24 cellular contexts compared by ENCODE assay signal in the genomic region with DNA sequence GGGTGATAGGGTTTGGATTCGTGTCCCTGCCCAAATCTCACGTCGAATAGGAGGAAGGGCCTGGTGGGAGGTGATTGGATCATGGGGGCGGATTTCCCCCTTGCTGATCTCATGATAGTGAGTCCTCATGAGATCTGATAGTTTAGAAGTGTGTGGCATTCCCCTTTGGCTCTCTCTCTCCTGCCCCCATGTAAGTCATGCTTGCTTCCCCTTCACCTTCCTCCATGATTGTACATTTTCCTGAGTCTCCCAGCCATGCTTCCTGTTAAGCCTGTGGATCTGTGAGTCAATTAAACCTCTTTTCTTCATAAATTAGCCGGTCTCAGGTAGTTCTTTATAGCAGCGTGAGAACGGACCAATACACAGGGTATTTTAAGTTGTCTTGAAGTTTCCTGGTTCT.
A peak's percentile ranks its signal among the peaks of the same experiment; 100 is the strongest.
DNase-seq lines count a peak whose midpoint lies in the region; ATAC-seq and TF ChIP-seq lines count a peak whose summit lies in the region.
"Had no signal": no experiment of that assay in that cellular context is flagged by ENCODE, and none has a peak within 500 bp of the region (broad histone marks: within the 10 kb centered on the region; RNA-seq: fewer than 3 reads in every experiment).

No MANE protein-coding gene starts in this region.

- H3K27ac Mint-ChIP-seq in activated B cell treated with CpG ODN at 0.5 μM for 24 hours (peak overlapping the region; percentile 27), nephron progenitor cell (peak overlapping the region; percentile 18)
- H3K27ac Mint-ChIP-seq: activated CD4-positive, alpha-beta T cell treated with anti-CD3 and anti-CD28 coated beads, Interleukin-2, amount 10 ng/mL, durations not matched to agents 7 days and 5 days; activated T-helper 1 cell treated with anti-CD3 and anti-CD28 coated beads, Interleukin-12 subunit alpha, Interleukin-12 subunit beta, Interleukin-2, Interleukin-4 antibody, amounts not matched to agents 30 ng/mL and 10 ng/mL and 1 ng/mL, durations not matched to agents 14 hours and 24 hours and 36 hours; WTC11 had no signal

- CTCF ChIA-PET in activated B cell treated with CpG ODN at 0.5 μM for 24 hours (lab: Charles Lee): no interaction called here

- peaks cover 30% of the 10 kb centered on the region for H3K4me1 ChIP-seq in BLaER1
- peaks cover 30 to 36% (median 33%) of the 10 kb centered on the region in 10 experiments for H3K4me1 ChIP-seq in BLaER1 treated with 17β-estradiol and CSF1 and Interleukin-3, amounts not matched to agents 10 nM and 100 nM

- POLR2A ChIA-PET in activated B cell treated with CpG ODN at 0.5 μM for 24 hours (lab: Charles Lee): interaction anchor here (0.9 to 2.5 kb wide), 2 partner anchors 12 to 61 kb away, joined by 3 to 13 read pairs; a partner anchor contains a TSS

- no peak for TF ChIP-seq CTCF in activated B cell treated with CpG ODN at 0.5 μM for 24 hours (IDR thresholded peaks at IDR 0.05)
- TF ChIP-seq CTCF in nephron progenitor cell (IDR thresholded peaks at IDR 0.05): no peak
- no peak for TF ChIP-seq CTCF in dorsolateral prefrontal cortex (IDR thresholded peaks at IDR 0.05 in 54 of 56, conservative IDR thresholded peaks at IDR 0.05 in 2 of 56; ENCODE audit: low read depth in 1 of 56, partially characterized antibody in 56 of 56)
- TF ChIP-seq CTCF in WERI-Rb-1 (IDR thresholded peaks at IDR 0.05; ENCODE audit: low read depth, low read length): no peak

- H3K36me3 ChIP-seq in BLaER1 (peaks cover 37% of the 10 kb centered on the region), WERI-Rb-1 (peaks cover 26% of the 10 kb centered on the region)
- peaks cover 15 to 36% (median 21%) of the 10 kb centered on the region in 11 experiments for H3K36me3 ChIP-seq in BLaER1 treated with 17β-estradiol and CSF1 and Interleukin-3, amounts not matched to agents 10 nM and 100 nM

- H3K27me3 Mint-ChIP-seq in activated B cell treated with CpG ODN at 0.5 μM for 24 hours: no peaks in the 10 kb centered on the region
- H3K27me3 Mint-ChIP-seq in nephron progenitor cell (ENCODE audit: low read depth, poor library complexity): peaks cover 3% of the 10 kb centered on the region

- 0 out of 2 replicates have a peak overlapping the region, but pooled peaks have one; percentile 7 for H3K4me2 ChIP-seq in BLaER1
- peak overlapping the region in 9 of 11 experiments; percentile 74 to 95 (median 88); a peak in 15 of 22 replicates for H3K4me2 ChIP-seq in BLaER1 treated with 17β-estradiol and CSF1 and Interleukin-3, amounts not matched to agents 10 nM and 100 nM

- no peak overlapping the region for H3K4me3 Mint-ChIP-seq in activated B cell treated with CpG ODN at 0.5 μM for 24 hours
- H3K4me3 Mint-ChIP-seq in nephron progenitor cell: no peak overlapping the region
- H3K4me3 Mint-ChIP-seq: activated CD4-positive, alpha-beta T cell treated with anti-CD3 and anti-CD28 coated beads, Interleukin-2, amount 10 ng/mL, durations not matched to agents 7 days and 5 days; activated T-helper 1 cell treated with anti-CD3 and anti-CD28 coated beads, Interleukin-12 subunit alpha, Interleukin-12 subunit beta, Interleukin-2, Interleukin-4 antibody, amounts not matched to agents 30 ng/mL and 10 ng/mL and 1 ng/mL, durations not matched to agents 14 hours and 24 hours and 36 hours; naive thymus-derived CD4-positive, alpha-beta T cell; WTC11 had no signal

- H3K4me1 Mint-ChIP-seq in activated B cell treated with CpG ODN at 0.5 μM for 24 hours (peaks cover 45% of the 10 kb centered on the region), nephron progenitor cell (peaks cover 24% of the 10 kb centered on the region)

- no peak overlapping the region for H3K9ac ChIP-seq in BLaER1
- H3K9ac ChIP-seq in BLaER1 treated with 17β-estradiol and CSF1 and Interleukin-3, amounts not matched to agents 10 nM and 100 nM: no peak overlapping the region

- intact Hi-C loops in activated B cell treated with CpG ODN at 0.5 μM for 24 hours (cut with micrococcal nuclease) (no loop called here), dorsolateral prefrontal cortex (cut with DNase I) (no loop called here)

- H3K9me3 ChIP-seq in BLaER1: peaks cover 13% of the 10 kb centered on the region
- peaks cover 0 to 16% (median 12%) of the 10 kb centered on the region in 11 experiments; a peak in 19 of 22 replicates for H3K9me3 ChIP-seq in BLaER1 treated with 17β-estradiol and CSF1 and Interleukin-3, amounts not matched to agents 10 nM and 100 nM (replicated peaks in 1 of 11)
- H3K9me3 ChIP-seq in WERI-Rb-1 (ENCODE audit: severe bottlenecking): peaks cover 2% of the 10 kb centered on the region
- H3K9me3 ChIP-seq: SJSA1 had no signal

- H3K4me3 ChIP-seq in BLaER1: no peak overlapping the region
- H3K4me3 ChIP-seq in BLaER1 treated with 17β-estradiol and CSF1 and Interleukin-3, amounts not matched to agents 10 nM and 100 nM: no peak overlapping the region
- H3K4me3 ChIP-seq in dorsolateral prefrontal cortex: no peak overlapping the region
- no peak overlapping the region for H3K4me3 ChIP-seq in WERI-Rb-1 (ENCODE audit: low read depth, low read length)
- H3K4me3 ChIP-seq: SJSA1, skin epidermis had no signal

- no peak for ATAC-seq in activated B cell treated with CpG ODN at 0.5 μM for 24 hours (ENCODE audit: low read depth)
- ATAC-seq: naive thymus-derived CD4-positive, alpha-beta T cell; WTC11 had no signal

- no peak for DNase-seq in activated B cell treated with CpG ODN at 0.5 μM for 24 hours
- no peak for DNase-seq in nephron progenitor cell
- DNase-seq in NCI-H748 treated with DMSO at 0.1 percent for 48 hours (lab: John Stamatoyannopoulos, UW): no peak
- DNase-seq in dorsolateral prefrontal cortex: no peak
- DNase-seq in WERI-Rb-1: no peak
- no peak for DNase-seq in NCI-H1694 treated with DMSO at 0.1 percent for 48 hours (lab: John Stamatoyannopoulos, UW)
- DNase-seq: activated CD4-positive, alpha-beta T cell treated with anti-CD3 and anti-CD28 coated beads, Interleukin-2, amount 10 ng/mL, durations not matched to agents 7 days and 5 days; activated naive CD4-positive, alpha-beta T cell treated with Interleukin-2 at 50 U/mL for 16 hours; brain microvascular endothelial cell; DMS79 treated with DMSO at 0.1 percent for 48 hours; GDM1; glutamatergic neuron; islet precursor cell; midbrain; naive thymus-derived CD4-positive, alpha-beta T cell; NCI-H774; stimulated activated naive CD4-positive, alpha-beta T cell treated with Interleukin-2 at 50 U/mL for 16 hours had no signal

- no peaks in the 10 kb centered on the region for H4K20me1 ChIP-seq in BLaER1
- H4K20me1 ChIP-seq in BLaER1 treated with 17β-estradiol and CSF1 and Interleukin-3, amounts not matched to agents 10 nM and 100 nM: no peaks in the 10 kb centered on the region; a peak in 1 of 22 replicates

- H3K27ac ChIP-seq in BLaER1 (no peak overlapping the region), dorsolateral prefrontal cortex (peak overlapping the region in 7 of 59 donors; percentile 18 to 88 (median 71)), WERI-Rb-1 (no peak overlapping the region; the same call in 1 of the 2 replicates)
- H3K27ac ChIP-seq in BLaER1 treated with 17β-estradiol and CSF1 and Interleukin-3, amounts not matched to agents 10 nM and 100 nM: peak overlapping the region in 1 of 11 experiments; percentile 76; a peak in 1 of 22 replicates
- H3K27ac ChIP-seq: brain microvascular endothelial cell, C4-2B, SJSA1 had no signal

- H3K9me3 Mint-ChIP-seq in activated B cell treated with CpG ODN at 0.5 μM for 24 hours (no peaks in the 10 kb centered on the region), nephron progenitor cell (peaks cover 25% of the 10 kb centered on the region)
- H3K9me3 Mint-ChIP-seq: activated CD4-positive, alpha-beta T cell treated with anti-CD3 and anti-CD28 coated beads, Interleukin-2, amount 10 ng/mL, durations not matched to agents 7 days and 5 days had no signal

- H3K27me3 ChIP-seq in BLaER1 (no peaks in the 10 kb centered on the region), dorsolateral prefrontal cortex (no peaks in the 10 kb centered on the region), WERI-Rb-1 (ENCODE audit: insufficient read depth, low read depth, severe bottlenecking) (no peaks in the 10 kb centered on the region)
- H3K27me3 ChIP-seq in BLaER1 treated with 17β-estradiol and CSF1 and Interleukin-3, amounts not matched to agents 10 nM and 100 nM: no peaks in the 10 kb centered on the region
- H3K27me3 ChIP-seq: brain microvascular endothelial cell, SJSA1 had no signal

- H3K36me3 Mint-ChIP-seq in activated B cell treated with CpG ODN at 0.5 μM for 24 hours (ENCODE audit: low read depth) (peaks cover 18% of the 10 kb centered on the region), nephron progenitor cell (ENCODE audit: low read depth) (peaks cover 57% of the 10 kb centered on the region)
